In genomic region chr11:59063996-59064727, GRCh38 we compare ENCODE assay signal across 8 cellular contexts. TPM values are rescaled to one million over a fixed set of nuclear protein-coding genes. Genes with fewer than 3 reads are reported as not detected.
"Had no signal": no experiment of that assay in that cellular context is flagged by ENCODE, and none has a peak within 500 bp of the region (broad histone marks: within the 10 kb centered on the region; RNA-seq: fewer than 3 reads in every experiment).

No MANE protein-coding gene starts in this region.

RNA-seq across cellular contexts. Expression of gene GLYATL1B, which starts 21.9 kb away (rescaled TPM):
- total RNA-seq: fibroblast of lung, frontal cortex, heart left ventricle, left colon, lung, pancreas, temporal lobe, upper lobe of left lung had no signal
